ENCODE assay signal across 27 cellular contexts in the genomic region with DNA sequence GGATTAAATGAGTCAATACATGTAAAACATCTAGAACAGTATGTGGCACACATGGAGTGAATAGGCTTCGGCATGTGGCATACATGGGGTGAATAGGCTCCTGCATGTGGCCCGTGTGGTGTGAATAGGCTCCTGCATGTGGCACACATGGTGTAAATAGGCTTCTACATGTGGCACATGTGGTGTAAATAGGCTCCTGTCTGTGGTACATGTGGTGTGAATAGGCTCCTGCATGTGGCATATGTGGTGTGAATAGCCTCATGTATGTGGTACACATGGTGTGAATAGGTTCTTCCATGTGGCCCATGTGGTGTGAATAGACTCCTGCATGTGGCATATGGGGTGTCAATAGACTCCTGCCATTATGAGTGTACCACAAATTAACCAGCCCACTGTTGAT.
"Had no signal": no experiment of that assay in that cellular context is flagged by ENCODE, and none has a peak within 500 bp of the region (broad histone marks: within the 10 kb centered on the region; RNA-seq: fewer than 3 reads in every experiment).

No MANE protein-coding gene starts in this region.

- H3K36me3 ChIP-seq: stomach, suprapubic skin, thoracic aorta, thyroid gland, tibial artery, tibial nerve, transverse colon, upper lobe of left lung, upper lobe of right lung, uterus, vagina had no signal

- ATAC-seq: stimulated activated effector memory CD8-positive, alpha-beta T cell treated with anti-CD3 and anti-CD28 coated beads, Interleukin-12 subunit alpha, Interleukin-12 subunit beta, amount 100 ng/mL, for 72 hours; stimulated activated memory B cell treated with anti-CD40 and anti-IgM and Interleukin-4, amounts not matched to agents 10 μg/mL and 1 μg/mL and 100 μg/mL, for 72 hours; stimulated activated naive B cell treated with anti-CD40 and anti-IgM and Interleukin-4, amounts not matched to agents 10 μg/mL and 1 μg/mL and 100 μg/mL, for 72 hours; stimulated activated naive CD8-positive, alpha-beta T cell treated with anti-CD3 and anti-CD28 coated beads, Interleukin-15, amount 100 ng/mL, for 72 hours; stimulated activated naive CD8-positive, alpha-beta T cell treated with anti-CD3 and anti-CD28 coated beads, Interleukin-15, Interleukin-2, amounts not matched to agents 100 U/mL and 50 U/mL, for 24 hours; upper lobe of right lung had no signal

- H3K27me3 ChIP-seq: suprapubic skin, testis, thyroid gland, tibial artery, tibial nerve, transverse colon, upper lobe of left lung, upper lobe of right lung, uterus, vagina had no signal

- DNase-seq: stimulated activated CD4-positive, alpha-beta T cell treated with anti-CD3 and anti-CD28 coated beads, Interleukin-2, amount 100 ng/mL, for 48 hours; stimulated activated CD4-positive, alpha-beta T cell treated with anti-CD3 and anti-CD28 coated beads, Interleukin-4, amount 100 ng/mL, for 1 hour; stimulated activated CD4-positive, alpha-beta T cell treated with anti-CD3 and anti-CD28 coated beads, Interleukin-4, amount 100 ng/mL, for 24 hours; stimulated activated CD4-positive, alpha-beta T cell treated with anti-CD3 and anti-CD28 coated beads, Interleukin-4, amount 100 ng/mL, for 4 hours; stimulated activated CD8-positive, alpha-beta memory T cell treated with anti-CD3 and anti-CD28 coated beads, Interleukin-4, amount 100 ng/mL, for 48 hours; stimulated activated naive B cell treated with anti-CD40 and anti-IgM and Interleukin-4, amounts not matched to agents 10 μg/mL and 1 μg/mL and 100 μg/mL, for 72 hours; stimulated activated naive CD4-positive, alpha-beta T cell; stimulated activated naive CD4-positive, alpha-beta T cell treated with Interleukin-2 at 50 U/mL for 16 hours; stimulated activated naive CD8-positive, alpha-beta T cell treated with anti-CD3 and anti-CD28 coated beads, Interleukin-15, amount 100 ng/mL, for 72 hours; stimulated activated naive CD8-positive, alpha-beta T cell treated with anti-CD3 and anti-CD28 coated beads, Interleukin-15, Interleukin-2, amounts not matched to agents 100 U/mL and 50 U/mL, for 24 hours; stomach; substantia nigra; testis; thyroid gland; tibial artery; transverse colon; trophoblast cell; upper lobe of left lung; upper lobe of right lung; uterus had no signal

- H3K4me1 ChIP-seq: stomach, suprapubic skin, testis, thyroid gland, tibial artery, transverse colon, upper lobe of left lung, upper lobe of right lung, uterus, vagina had no signal

- H3K27ac ChIP-seq: stomach, suprapubic skin, testis, thoracic aorta, thyroid gland, tibial artery, tibial nerve, transverse colon, upper lobe of left lung, upper lobe of right lung, uterus, vagina had no signal

- H3K9me3 ChIP-seq: stomach, suprapubic skin, testis, thoracic aorta, thyroid gland, tibial artery, tibial nerve, transverse colon, upper lobe of left lung, upper lobe of right lung, uterus, vagina had no signal

- H3K4me3 ChIP-seq: stomach, suprapubic skin, testis, thoracic aorta, thyroid gland, tibial artery, tibial nerve, transverse colon, upper lobe of left lung, upper lobe of right lung, uterus, vagina had no signal

- FAIRE-seq: urothelium cell line had no signal
